ENCODE assay signal across 8 cellular contexts in genomic region chr4:87985097-87985886, GRCh38. TPM values are rescaled to one million over a fixed set of nuclear protein-coding genes. Genes with fewer than 3 reads are reported as not detected.
DNase-seq lines count a peak whose midpoint lies in the region; ATAC-seq and TF ChIP-seq lines count a peak whose summit lies in the region.

No MANE protein-coding gene starts in this region.

- H3K9me3 ChIP-seq in AG04450 (ENCODE audit: control insufficient read depth, insufficient read depth, low read length): no peaks in the 10 kb centered on the region

- H3K4me1 ChIP-seq in foreskin keratinocyte: no peaks in the 10 kb centered on the region

- DNase-seq in AG04450 (ENCODE audit: low read depth, low spot score) (no peak), NCI-H226 (peak; percentile 40), foreskin keratinocyte (peak in 1 of 2 donors; percentile 43), nucleus accumbens (lab: John Stamatoyannopoulos, UW) (peak in 55 of 56 donors; percentile 9 to 88 (median 68)), omental fat pad (ENCODE audit: low spot score) (no peak)
- peak; percentile 20 for DNase-seq in activated CD8-positive, alpha-beta memory T cell treated with anti-CD3 and anti-CD28 coated beads, Interleukin-2, amount 50 U/mL, for 4 hours

- H3K27me3 ChIP-seq in AG04450 (ENCODE audit: control insufficient read depth, insufficient read depth, low read length) (peaks cover 4% of the 10 kb centered on the region), foreskin keratinocyte (no peaks in the 10 kb centered on the region)

- TF ChIP-seq CTCF in AG04450 (IDR thresholded peaks at IDR 0.05; ENCODE audit: low read depth, low read length) (peak; percentile 49), GM12874 (IDR thresholded peaks at IDR 0.05; ENCODE audit: insufficient read depth, low read depth, low read length) (peak; percentile 76), foreskin keratinocyte (conservative IDR thresholded peaks at IDR 0.05) (peak; percentile 78), omental fat pad (IDR thresholded peaks at IDR 0.05) (no peak)

- no peak overlapping the region for H3K4me3 ChIP-seq in AG04450 (ENCODE audit: low read depth, low read length)

- peak; percentile 74 for ATAC-seq in HG02885 (IDR thresholded peaks at IDR 0.05; ENCODE audit: poor library complexity, unreplicated experiment)
- ATAC-seq in foreskin keratinocyte: peak; percentile 94
- ATAC-seq in omental fat pad (ENCODE audit: low FRiP score): no peak

- H3K27ac ChIP-seq in AG04450 (ENCODE audit: low read depth, low read length) (no peak overlapping the region), foreskin keratinocyte (no peak overlapping the region)

- CTCF ChIA-PET in AG04450 (lab: Charles Lee): interaction anchor here (0.6 to 1.9 kb wide), 8 partner anchors 12 to 305 kb away, joined by 3 to 11 read pairs (median 4); no protein-coding TSS in a partner anchor

- POLR2A ChIA-PET in AG04450 (lab: Yijun Ruan, JAX): no interaction called here

RNA-seq across cellular contexts. Expression of gene SPP1, which starts 9.8 kb away (rescaled TPM):
- polyA plus RNA-seq in AG04450 (2011; rRNA removed) (0.29 and 0.69 TPM in 2 replicates), foreskin keratinocyte (0.21 and 0.24 TPM in 2 replicates)
- polyA minus RNA-seq in AG04450 (2011; rRNA and poly(A)+ RNA removed): 0.70 and 0.78 TPM in 2 replicates
- total RNA-seq in foreskin keratinocyte (0.17 and 0.18 TPM in 2 replicates), omental fat pad (1,000 to 10,000 TPM in 1 of 4 donors, 10 to 100 TPM in 1, 1 to 10 TPM in 2; 7.9 to 1,073 (median 45.8) TPM)

RNA-seq across cellular contexts. Expression of gene PKD2, which starts 22.1 kb away (rescaled TPM):
- 46.3 and 65.1 TPM in 2 replicates for polyA plus RNA-seq in AG04450 (2011; rRNA removed)
- polyA minus RNA-seq in AG04450 (2011; rRNA and poly(A)+ RNA removed): 64.8 and 84.3 TPM in 2 replicates
- total RNA-seq in foreskin keratinocyte: 22.9 and 26.5 TPM in 2 replicates
- polyA plus RNA-seq in foreskin keratinocyte: 4.8 and 5.9 TPM in 2 replicates
- total RNA-seq in omental fat pad: 100 to 1,000 TPM in 1 of 4 donors, 10 to 100 TPM in 3; 66.5 to 130 (median 88.6) TPM

Comparison
In these comparisons a context has a peak if more than half of its experiments do, and no peak if none do; other contexts are left out.
1. DNase-seq: peak in NCI-H226 (single experiment), activated CD8-positive, alpha-beta memory T cell treated with anti-CD3 and anti-CD28 coated beads, Interleukin-2, amount 50 U/mL, for 4 hours (single experiment) and nucleus accumbens (55 of 56); none in AG04450 (single experiment) and omental fat pad (single experiment).
2. CTCF ChIP-seq: peak in AG04450 (single experiment), GM12874 (single experiment) and foreskin keratinocyte (single experiment); none in omental fat pad (0 of 3).